7 cellular contexts compared by ENCODE assay signal in genomic region chr20:19676202-19676601, GRCh38.
"Had no signal": no experiment of that assay in that cellular context is flagged by ENCODE, and none has a peak within 500 bp of the region (broad histone marks: within the 10 kb centered on the region; RNA-seq: fewer than 3 reads in every experiment).

No MANE protein-coding gene starts in this region.

- H3K4me3 ChIP-seq: K562 had no signal

- ATAC-seq: K562 had no signal

- H3K4me2 ChIP-seq: KMS-11 had no signal

- DNase-seq: IMR-90, KBM-7, KG1 had no signal

- H3K9ac ChIP-seq: KMS-11 had no signal

- FAIRE-seq: HTR-8/SVneo, K562 had no signal

- H3K27ac ChIP-seq: HL-60, KMS-11 had no signal
